In the genomic region with DNA sequence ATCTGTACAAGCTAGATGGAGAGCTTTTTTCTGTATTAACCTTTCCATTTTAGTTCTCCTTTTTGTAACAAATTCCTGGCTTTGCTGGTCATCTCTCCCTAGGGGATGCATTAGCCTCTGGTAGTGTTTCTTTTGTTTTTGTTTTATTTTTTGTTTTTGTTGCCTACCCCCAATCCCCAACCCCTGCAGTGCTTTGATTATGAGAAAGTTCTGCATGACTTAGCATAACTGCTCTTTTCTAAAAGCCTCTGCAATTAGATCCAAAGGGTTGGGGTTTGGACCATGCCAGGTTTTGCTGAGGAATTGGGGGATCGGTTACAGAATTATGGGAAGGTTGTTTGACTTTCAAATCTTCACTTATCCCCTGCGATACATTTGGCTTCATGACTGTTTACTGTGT, we compare ENCODE assay signal across 23 cellular contexts.
DNase-seq lines count a peak whose midpoint lies in the region; ATAC-seq and TF ChIP-seq lines count a peak whose summit lies in the region.
"Had no signal": no experiment of that assay in that cellular context is flagged by ENCODE, and none has a peak within 500 bp of the region (broad histone marks: within the 10 kb centered on the region; RNA-seq: fewer than 3 reads in every experiment).

No MANE protein-coding gene starts in this region.

- H3K27me3 ChIP-seq in neuronal stem cell (ENCODE audit: control insufficient read depth in 3 of 3, insufficient read depth in 3 of 3, low read depth in 1 of 3, low read length in 3 of 3): peaks cover 0 to under 1% (median 0%) of the 10 kb centered on the region in 3 experiments
- H3K27me3 ChIP-seq: gastrocnemius medialis, left lung, tibial artery had no signal

- WGBS in neuronal stem cell (ENCODE audit: extremely low coverage in 2 of 2, insufficient read length in 2 of 2, insufficient replicate concordance in 1 of 2), 2 donors: no CpG with 5 or more reads among the region's 2 CpGs

- no peak overlapping the region for H3K27ac ChIP-seq in neuronal stem cell (replicated peaks; ENCODE audit: low read length)
- H3K27ac ChIP-seq: gastrocnemius medialis, left lung, tibial artery had no signal

- H3K4me2 ChIP-seq in neuronal stem cell (ENCODE audit: insufficient read depth, low read length, poor library complexity, severe bottlenecking): no peak overlapping the region

- H2BK12ac ChIP-seq in neuronal stem cell (ENCODE audit: low read length): no peak overlapping the region

- no peak overlapping the region for H3K14ac ChIP-seq in neuronal stem cell (ENCODE audit: low read length)

- peaks cover 0 to 12% of the 10 kb centered on the region in 2 donors for H3K4me1 ChIP-seq in neuronal stem cell (ENCODE audit: control insufficient read depth in 2 of 2, insufficient read depth in 1 of 2, low read depth in 1 of 2, low read length in 2 of 2)
- H3K4me1 ChIP-seq: gastrocnemius medialis, left lung, tibial artery had no signal

- H3K4me3 ChIP-seq in cardiac fibroblast (replicated peaks in 1 of 2; ENCODE audit: low read depth in 2 of 2, low read length in 2 of 2) (no peak overlapping the region), neuronal stem cell (ENCODE audit: low read length in 2 of 2) (no peak overlapping the region)
- H3K4me3 ChIP-seq: gastrocnemius medialis, left lung, tibial artery had no signal

- in situ Hi-C loops in Caki2 (cut with HindIII; ENCODE audit: low pct_unique_long_range_greater_than_20kb, low sequenced_read_pairs): no loop called here

- no peak overlapping the region for H4K8ac ChIP-seq in neuronal stem cell (ENCODE audit: low read depth, low read length)

- H2AFZ ChIP-seq in neuronal stem cell (ENCODE audit: low read length): no peak overlapping the region

- H3K4ac ChIP-seq in neuronal stem cell (ENCODE audit: low read length): no peak overlapping the region

- H3K79me1 ChIP-seq in neuronal stem cell (ENCODE audit: low read depth, low read length): no peaks in the 10 kb centered on the region

- DNase-seq in Caki2 (ENCODE audit: low read depth) (peak; percentile 10), LHCN-M2 (ENCODE audit: low read depth) (peak; percentile 24), cardiac fibroblast (ENCODE audit: low read depth in 2 of 2) (peak; percentile 13 to 65), neuronal stem cell (ENCODE audit: low spot score) (peak; percentile 11), D341Med (ENCODE audit: low spot score) (no peak), RPMI8226 (no peak)
- DNase-seq: activated CD4-positive, alpha-beta memory T cell treated with anti-CD3 and anti-CD28 coated beads, Interleukin-2, amount 10 ng/mL, durations not matched to agents 7 days and 5 days; activated naive CD4-positive, alpha-beta T cell treated with anti-CD3 and anti-CD28 coated beads, Interleukin-2, amount 10 ng/mL, durations not matched to agents 7 days and 5 days; activated T-cell treated with anti-CD3 and anti-CD28 coated beads, Interleukin-2, amount 50 U/mL, for 24 hours; aorta; CD4-positive, alpha-beta T cell; cortex of kidney; gastrocnemius medialis; HCEC 1CT; left lung; NCI-H1436; NCI-H446; T-cell; tibial artery had no signal

- no peak overlapping the region for H2BK5ac ChIP-seq in neuronal stem cell (ENCODE audit: low read length)

- H2BK15ac ChIP-seq in neuronal stem cell (ENCODE audit: low read length): no peak overlapping the region

- no peak overlapping the region for H2BK120ac ChIP-seq in neuronal stem cell (ENCODE audit: low read depth, low read length)

- TF ChIP-seq CTCF in cardiac fibroblast (IDR thresholded peaks at IDR 0.05; ENCODE audit: low read depth, low read length): no peak

- no peak overlapping the region for H3K9ac ChIP-seq in neuronal stem cell (ENCODE audit: low read depth, low read length, poor library complexity)

- H3K36me3 ChIP-seq in neuronal stem cell (replicated peaks in 1 of 2; ENCODE audit: control insufficient read depth in 2 of 2, insufficient read depth in 2 of 2, low read length in 2 of 2): no peaks in the 10 kb centered on the region
- H3K36me3 ChIP-seq: gastrocnemius medialis, left lung, tibial artery had no signal

- ATAC-seq in HG02763 (IDR thresholded peaks at IDR 0.05; ENCODE audit: unreplicated experiment): no peak
- no peak for ATAC-seq in HG02870 (IDR thresholded peaks at IDR 0.05; ENCODE audit: unreplicated experiment)
- ATAC-seq: gastrocnemius medialis; left lung; Right ventricle myocardium inferior; stimulated activated memory B cell treated with anti-CD40 and anti-IgM and Interleukin-4, amounts not matched to agents 10 μg/mL and 1 μg/mL and 100 μg/mL, for 72 hours; T-cell had no signal

- H4K91ac ChIP-seq in neuronal stem cell (ENCODE audit: low read depth, low read length, poor library complexity): no peak overlapping the region

- no peak overlapping the region for H3K23ac ChIP-seq in neuronal stem cell (ENCODE audit: low read depth, low read length, poor library complexity)

- H3K9me3 ChIP-seq in neuronal stem cell (replicated peaks in 1 of 2; ENCODE audit: control insufficient read depth in 2 of 2, insufficient read depth in 1 of 2, low read depth in 1 of 2, low read length in 2 of 2): no peaks in the 10 kb centered on the region
- H3K9me3 ChIP-seq: gastrocnemius medialis, left lung, tibial artery had no signal

- H3K18ac ChIP-seq in neuronal stem cell (ENCODE audit: low read length): no peak overlapping the region

- no peak overlapping the region for H2AK5ac ChIP-seq in neuronal stem cell (ENCODE audit: low read depth, low read length)

Comparison
In these comparisons a context has a peak if more than half of its experiments do, and no peak if none do; other contexts are left out.
1. DNase-seq: peak in Caki2 (single experiment), LHCN-M2 (single experiment), cardiac fibroblast (2 of 2) and neuronal stem cell (single experiment); none in D341Med (single experiment) and RPMI8226 (single experiment).